Comparison of ENCODE assay signal across 25 cellular contexts in genomic region chr3:99948467-99949089, GRCh38.
A peak's percentile ranks its signal among the peaks of the same experiment; 100 is the strongest.
DNase-seq lines count a peak whose midpoint lies in the region; ATAC-seq, FAIRE-seq and TF ChIP-seq lines count a peak whose summit lies in the region.
"Had no signal": no experiment of that assay in that cellular context is flagged by ENCODE, and none has a peak within 500 bp of the region (broad histone marks: within the 10 kb centered on the region; RNA-seq: fewer than 3 reads in every experiment).

No MANE protein-coding gene starts in this region.

- intact Hi-C loops in K562 (cut with micrococcal nuclease) (no loop called here), sigmoid colon (cut with DNase I) (no loop called here)

- H3K9me3 Mint-ChIP-seq in T-helper 1 cell treated with Interleukin-12 subunit alpha and Interleukin-12 subunit beta and Interleukin-4 antibody, amounts not matched to agents 30 μg/mL and 1 μg/mL, for 36 hours: no peaks in the 10 kb centered on the region
- H3K9me3 Mint-ChIP-seq: CD4-positive, CD25-positive, alpha-beta regulatory T cell; HFFc6 had no signal

- H3K9me3 ChIP-seq in K562 (replicated peaks; ENCODE audit: control insufficient read depth, insufficient read depth, low read depth, low read length) (no peaks in the 10 kb centered on the region), sigmoid colon (no peaks in the 10 kb centered on the region)
- H3K9me3 ChIP-seq in effector memory CD4-positive, alpha-beta T cell (ENCODE audit: control insufficient read depth, low read length): no peaks in the 10 kb centered on the region
- H3K9me3 ChIP-seq: BE2C, Caco-2 had no signal

- peaks cover 5% of the 10 kb centered on the region for H3K4me1 Mint-ChIP-seq in T-helper 1 cell treated with Interleukin-12 subunit alpha and Interleukin-12 subunit beta and Interleukin-4 antibody, amounts not matched to agents 30 μg/mL and 1 μg/mL, for 36 hours (ENCODE audit: low read depth)

- POLR2A ChIA-PET in K562 (lab: Yijun Ruan, JAX): interaction anchor here (1.3 kb wide), 1 partner anchor 12 kb away, joined by 3 read pairs; no protein-coding TSS in a partner anchor

- no peak overlapping the region for H3K4me3 Mint-ChIP-seq in T-helper 1 cell treated with Interleukin-12 subunit alpha and Interleukin-12 subunit beta and Interleukin-4 antibody, amounts not matched to agents 30 μg/mL and 1 μg/mL, for 36 hours
- H3K4me3 Mint-ChIP-seq: CD4-positive, CD25-positive, alpha-beta regulatory T cell; HFFc6 had no signal

- peaks cover 4% of the 10 kb centered on the region; the same call in 1 of the 3 replicates for H3K79me2 ChIP-seq in K562 (ENCODE audit: control insufficient read depth, insufficient read depth, low read length)

- 0 out of 2 replicates have a peak, but pooled peaks cover 4% of the 10 kb centered on the region for H4K20me1 ChIP-seq in K562 (replicated peaks; ENCODE audit: control insufficient read depth, insufficient read depth, low read length)

- FAIRE-seq in K562 (lab: Jason Lieb, UNC): no peak
- FAIRE-seq: GM19239 had no signal

- no peak for TF ChIP-seq RAD21 in K562 (CRISPR knock-in tag; conservative IDR thresholded peaks at IDR 0.05 in 1 of 2, IDR thresholded peaks at IDR 0.05 in 1 of 2)

- H3K36me3 ChIP-seq in K562 (ENCODE audit: control insufficient read depth, insufficient read depth, low read length): no peaks in the 10 kb centered on the region
- H3K36me3 ChIP-seq in sigmoid colon: no peaks in the 10 kb centered on the region
- no peaks in the 10 kb centered on the region for H3K36me3 ChIP-seq in effector memory CD4-positive, alpha-beta T cell (ENCODE audit: control insufficient read depth, insufficient read depth, low read length)
- H3K36me3 ChIP-seq: BE2C had no signal

- no peak for TF ChIP-seq EP300 in K562 (IDR thresholded peaks at IDR 0.05; ENCODE audit: low read length)
- no peak for TF ChIP-seq EP300 in sigmoid colon (IDR thresholded peaks at IDR 0.05)

- H3K27ac ChIP-seq in K562 (ENCODE audit: extremely low read depth, low read depth, low read length) (no peak overlapping the region), sigmoid colon (peak overlapping the region in 3 of 4 donors; percentile 30 to 51 (median 42))
- no peak overlapping the region for H3K27ac ChIP-seq in effector memory CD4-positive, alpha-beta T cell (ENCODE audit: insufficient read depth, low read length, poor library complexity, severe bottlenecking)
- H3K27ac ChIP-seq: SK-N-MC had no signal

- no CpG with 5 or more reads among the region's 1 CpG for WGBS in K562 (ENCODE audit: insufficient coverage, low coverage, missing lambda C conversion rate)
- WGBS in sigmoid colon, 2 donors: 97% methylated on average over 1 of the region's 1 CpG

- no peaks in the 10 kb centered on the region for H3K9me1 ChIP-seq in K562 (ENCODE audit: control insufficient read depth, insufficient read depth, low read length)

- TF ChIP-seq POLR2A in K562 (conservative IDR thresholded peaks at IDR 0.05) (no peak), sigmoid colon (IDR thresholded peaks at IDR 0.05) (no peak)

- H3K27me3 ChIP-seq in K562 (ENCODE audit: control insufficient read depth in 2 of 2, insufficient read depth in 2 of 2, low read length in 2 of 2) (no peaks in the 10 kb centered on the region), sigmoid colon (no peaks in the 10 kb centered on the region)
- H3K27me3 ChIP-seq in effector memory CD4-positive, alpha-beta T cell (replicated peaks; ENCODE audit: control insufficient read depth, insufficient read depth, low read length, poor library complexity, severe bottlenecking): no peaks in the 10 kb centered on the region
- H3K27me3 ChIP-seq: BE2C had no signal

- H3K27me3 Mint-ChIP-seq in T-helper 1 cell treated with Interleukin-12 subunit alpha and Interleukin-12 subunit beta and Interleukin-4 antibody, amounts not matched to agents 30 μg/mL and 1 μg/mL, for 36 hours (ENCODE audit: low read depth): no peaks in the 10 kb centered on the region
- H3K27me3 Mint-ChIP-seq: CD4-positive, CD25-positive, alpha-beta regulatory T cell had no signal

- CTCF ChIA-PET in K562 (lab: Yijun Ruan, JAX; ENCODE audit: low intra/inter-chr PET ratio): no interaction called here

- H3K9ac ChIP-seq in K562 (ENCODE audit: insufficient read depth in 1 of 2, low read depth in 2 of 2, low read length in 2 of 2): no peak overlapping the region

- peak overlapping the region; percentile 31 for H3K27ac Mint-ChIP-seq in T-helper 1 cell treated with Interleukin-12 subunit alpha and Interleukin-12 subunit beta and Interleukin-4 antibody, amounts not matched to agents 30 μg/mL and 1 μg/mL, for 36 hours
- H3K27ac Mint-ChIP-seq: CD4-positive, CD25-positive, alpha-beta regulatory T cell; HFFc6 had no signal

- H3K4me2 ChIP-seq in K562 (ENCODE audit: insufficient read depth, low read length): no peak overlapping the region

- DNase-seq in T-helper 1 cell (no peak), K562 (ENCODE audit: extremely low read depth in 1 of 4, low spot score in 3 of 4) (no peak), sigmoid colon (no peak), T1000 (lab: John Stamatoyannopoulos, UW) (no peak), 8988T (no peak)
- DNase-seq in effector memory CD4-positive, alpha-beta T cell: no peak
- DNase-seq: BE2C; Caco-2; CD4-positive, CD25-positive, alpha-beta regulatory T cell; DMS153; GDM1; HFFc6; KBM-7; MV-4-11; NCI-H187; NCI-H2107; NCI-H226; NCI-H524; NCI-H82; OCI-M1; SHP77 had no signal

- no peak overlapping the region for H3K4me3 ChIP-seq in K562
- H3K4me3 ChIP-seq in sigmoid colon: no peak overlapping the region
- no peak overlapping the region for H3K4me3 ChIP-seq in effector memory CD4-positive, alpha-beta T cell (ENCODE audit: insufficient read depth, low read depth, low read length, poor library complexity, severe bottlenecking)
- H3K4me3 ChIP-seq: SK-N-MC had no signal

- TF ChIP-seq CTCF in K562 (IDR thresholded peaks at IDR 0.05 in 2 of 3, conservative IDR thresholded peaks at IDR 0.05 in 1 of 3; ENCODE audit: insufficient read depth in 2 of 3, low read depth in 1 of 3, low read length in 3 of 3) (no peak), sigmoid colon (IDR thresholded peaks at IDR 0.05) (no peak)

- in situ Hi-C loops in K562 (cut with MboI): no loop called here

- H3K4me1 ChIP-seq in K562 (replicated peaks in 1 of 2; ENCODE audit: control insufficient read depth in 2 of 2, insufficient read depth in 2 of 2, low read length in 2 of 2) (peaks cover 0 to 10% of the 10 kb centered on the region in 2 experiments; a peak in 2 of 5 replicates), sigmoid colon (peaks cover 0 to 46% (median 27%) of the 10 kb centered on the region in 4 donors)
- H3K4me1 ChIP-seq in effector memory CD4-positive, alpha-beta T cell (ENCODE audit: control insufficient read depth, insufficient read depth, low read length, poor library complexity, severe bottlenecking): no peaks in the 10 kb centered on the region
- H3K4me1 ChIP-seq: BE2C had no signal

- ATAC-seq in K562: peak; percentile 55; the same call in 2 of the 3 replicates
- no peak for ATAC-seq in GM21528 (IDR thresholded peaks at IDR 0.05; ENCODE audit: low FRiP score, unreplicated experiment)

- H3K36me3 Mint-ChIP-seq in T-helper 1 cell treated with Interleukin-12 subunit alpha and Interleukin-12 subunit beta and Interleukin-4 antibody, amounts not matched to agents 30 μg/mL and 1 μg/mL, for 36 hours (ENCODE audit: low read depth): no peaks in the 10 kb centered on the region
- H3K36me3 Mint-ChIP-seq: CD4-positive, CD25-positive, alpha-beta regulatory T cell had no signal

- no TSS peak for BruUV-seq in K562 (replicated peaks; lab: Mats Ljungman, UMichigan)

- H2AFZ ChIP-seq in K562 (ENCODE audit: low read depth, low read length): no peak overlapping the region

TF ChIP-seq in K562, 482 proteins besides CTCF, POLR2A, EP300 and RAD21 (continues in another document):
- TF ChIP-seq, protein P1, sequence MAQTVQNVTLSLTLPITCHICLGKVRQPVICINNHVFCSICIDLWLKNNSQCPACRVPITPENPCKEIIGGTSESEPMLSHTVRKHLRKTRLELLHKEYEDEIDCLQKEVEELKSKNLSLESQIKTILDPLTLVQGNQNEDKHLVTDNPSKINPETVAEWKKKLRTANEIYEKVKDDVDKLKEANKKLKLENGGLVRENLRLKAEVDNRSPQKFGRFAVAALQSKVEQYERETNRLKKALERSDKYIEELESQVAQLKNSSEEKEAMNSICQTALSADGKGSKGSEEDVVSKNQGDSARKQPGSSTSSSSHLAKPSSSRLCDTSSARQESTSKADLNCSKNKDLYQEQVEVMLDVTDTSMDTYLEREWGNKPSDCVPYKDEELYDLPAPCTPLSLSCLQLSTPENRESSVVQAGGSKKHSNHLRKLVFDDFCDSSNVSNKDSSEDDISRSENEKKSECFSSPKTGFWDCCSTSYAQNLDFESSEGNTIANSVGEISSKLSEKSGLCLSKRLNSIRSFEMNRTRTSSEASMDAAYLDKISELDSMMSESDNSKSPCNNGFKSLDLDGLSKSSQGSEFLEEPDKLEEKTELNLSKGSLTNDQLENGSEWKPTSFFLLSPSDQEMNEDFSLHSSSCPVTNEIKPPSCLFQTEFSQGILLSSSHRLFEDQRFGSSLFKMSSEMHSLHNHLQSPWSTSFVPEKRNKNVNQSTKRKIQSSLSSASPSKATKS (CRISPR knock-in tag; IDR thresholded peaks at IDR 0.05): no peak
- peak; percentile 71; the same call in 1 of the 2 replicates for TF ChIP-seq THRB (CRISPR knock-in tag; conservative IDR thresholded peaks at IDR 0.05)
- no peak for TF ChIP-seq CBFB (CRISPR knock-in tag; IDR thresholded peaks at IDR 0.05)
- TF ChIP-seq ZNF512 (tag; IDR thresholded peaks at IDR 0.05): peak; percentile 89

Comparison
In these comparisons a context has a peak if more than half of its experiments do, and no peak if none do; other contexts are left out.
1. H3K27ac ChIP-seq: peak in sigmoid colon (3 of 4); none in K562 (single experiment) and effector memory CD4-positive, alpha-beta T cell (single experiment).